1 cellular context compared by ENCODE assay signal in the genomic region with DNA sequence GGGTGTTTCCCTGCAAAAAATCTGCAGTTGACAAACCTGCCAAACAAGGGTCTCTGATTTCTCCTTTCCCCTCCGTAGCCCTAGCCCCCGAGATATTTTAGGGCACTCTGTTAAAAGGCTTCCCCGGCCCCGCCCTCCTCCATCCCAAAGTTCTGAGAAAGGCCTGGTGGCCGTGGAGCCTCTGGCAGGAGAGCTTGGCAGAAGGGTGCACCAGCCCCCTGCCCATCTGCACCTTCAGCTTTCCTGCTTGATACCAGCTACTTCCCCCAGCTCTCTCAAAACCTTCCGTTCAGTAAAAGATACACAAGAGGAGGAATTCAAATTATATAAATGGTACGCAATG.
TF ChIP-seq lines count a peak whose summit lies in the region.

No MANE protein-coding gene starts in this region.

TF ChIP-seq in IMR-90, 13 proteins besides CTCF, POLR2A, EP300 and RAD21 (continued from another document):
- TF ChIP-seq USF2 (IDR thresholded peaks at IDR 0.05; ENCODE audit: low read depth, low read length) (no peak), SMC3 (IDR thresholded peaks at IDR 0.05; ENCODE audit: low read depth, low read length) (no peak), RFX5 (IDR thresholded peaks at IDR 0.05; ENCODE audit: low read depth, low read length) (no peak)
